Comparison of ENCODE assay signal across 24 cellular contexts in genomic region chr22:49257551-49257951, GRCh38.
DNase-seq lines count a peak whose midpoint lies in the region; ATAC-seq, FAIRE-seq and TF ChIP-seq lines count a peak whose summit lies in the region.
"Had no signal": no experiment of that assay in that cellular context is flagged by ENCODE, and none has a peak within 500 bp of the region (broad histone marks: within the 10 kb centered on the region; RNA-seq: fewer than 3 reads in every experiment).

No MANE protein-coding gene starts in this region.

- H3K4me3 Mint-ChIP-seq in chondrocyte (ENCODE audit: unreplicated experiment) = no peak overlapping the region
- H3K4me3 Mint-ChIP-seq: CD8-positive, alpha-beta memory T cell; GM23338 had no signal

- H2BK5ac ChIP-seq in mesenchymal stem cell (ENCODE audit: low read depth, low read length, poor library complexity, severe bottlenecking) = no peak overlapping the region

- H2BK120ac ChIP-seq in mesenchymal stem cell (ENCODE audit: low read depth, low read length) = no peak overlapping the region

- H3K23ac ChIP-seq in mesenchymal stem cell (ENCODE audit: low read length in 2 of 2) = no peak overlapping the region

- H3K36me3 Mint-ChIP-seq in chondrocyte (ENCODE audit: low read depth) = no peaks in the 10 kb centered on the region
- H3K36me3 Mint-ChIP-seq: CD8-positive, alpha-beta memory T cell had no signal

- H3K9me3 Mint-ChIP-seq in chondrocyte (ENCODE audit: low read depth) = peaks cover 11% of the 10 kb centered on the region
- H3K9me3 Mint-ChIP-seq: CD8-positive, alpha-beta memory T cell had no signal

- no peak overlapping the region for H3K4ac ChIP-seq in mesenchymal stem cell (ENCODE audit: low read depth in 1 of 2, low read length in 2 of 2)

- H3K27ac Mint-ChIP-seq in chondrocyte (ENCODE audit: unreplicated experiment) = no peak overlapping the region
- H3K27ac Mint-ChIP-seq: CD8-positive, alpha-beta memory T cell; GM23338 had no signal

- H3K4me2 ChIP-seq in mesenchymal stem cell (ENCODE audit: low read length, poor library complexity, severe bottlenecking) = no peak overlapping the region
- H3K4me2 ChIP-seq: GM23338, PC-9 had no signal

- DNase-seq in activated effector memory CD4-positive, alpha-beta T cell treated with anti-CD3 and anti-CD28 coated beads, Interleukin-2, amount 50 U/mL, for 16 hours = peak; percentile 54
- DNase-seq in activated effector memory CD4-positive, alpha-beta T cell treated with Interleukin-2 at 50 U/mL for 16 hours = no peak
- DNase-seq in chondrocyte (ENCODE audit: low spot score) (peak; percentile 72), mesenchymal stem cell (no peak), stomach (peak; percentile 20), kidney (no peak), globus pallidus (ENCODE audit: low spot score) (no peak)
- DNase-seq: Calu3; CD8-positive, alpha-beta memory T cell; DMS153; MM.1S; NCI-H1105; NCI-H2029 treated with DMSO at 0.1 percent for 48 hours; NCI-H226; NCI-H510A treated with DMSO at 0.1 percent for 48 hours; NCI-H748 treated with DMSO at 0.1 percent for 48 hours; PC-9; RPMI8226; SHP77 treated with DMSO at 0.1 percent for 48 hours had no signal

- 79% methylated on average over 12 of the region's 12 CpGs for WGBS in mesenchymal stem cell
- WGBS in stomach, 5 donors = 80 to 90% (median 87%) methylated on average over 10 to 12 of the region's 12 CpGs

- H3K27ac ChIP-seq in mesenchymal stem cell (ENCODE audit: low read length, poor library complexity, severe bottlenecking) (no peak overlapping the region), stomach (no peak overlapping the region), kidney (ENCODE audit: low read depth in 2 of 2, low read length in 2 of 2) (no peak overlapping the region)
- H3K27ac ChIP-seq: C4-2B, PC-9 had no signal

- FAIRE-seq in kidney (lab: Jason Lieb, UNC) = no peak
- FAIRE-seq: GM12891, K562 had no signal

- ATAC-seq in HG03378 (IDR thresholded peaks at IDR 0.05; ENCODE audit: unreplicated experiment) = no peak
- ATAC-seq: GM23338, K562 had no signal

- TF ChIP-seq CTCF in chondrocyte (IDR thresholded peaks at IDR 0.05) = no peak
- TF ChIP-seq CTCF in stomach (IDR thresholded peaks at IDR 0.05) = no peak
- TF ChIP-seq CTCF in kidney (IDR thresholded peaks at IDR 0.05; ENCODE audit: borderline replicate concordance, extremely low read depth, insufficient read depth) = no peak

- no peak overlapping the region for H2BK12ac ChIP-seq in mesenchymal stem cell (ENCODE audit: low read length in 2 of 2)

- no peak overlapping the region for H2AFZ ChIP-seq in mesenchymal stem cell (ENCODE audit: low read depth, low read length)
- H2AFZ ChIP-seq: GM23338, PC-9 had no signal

- H3K9me3 ChIP-seq in mesenchymal stem cell (ENCODE audit: control insufficient read depth, low read length) (no peaks in the 10 kb centered on the region), stomach (peaks cover 0 to 5% (median 0%) of the 10 kb centered on the region in 4 donors), kidney (ENCODE audit: control insufficient read depth in 1 of 2, low read length in 2 of 2) (no peaks in the 10 kb centered on the region)

- no peak overlapping the region for H3K14ac ChIP-seq in mesenchymal stem cell (ENCODE audit: low read length in 2 of 2)

- H3K27me3 Mint-ChIP-seq in chondrocyte (ENCODE audit: low read depth) = no peaks in the 10 kb centered on the region

- H3K36me3 ChIP-seq in mesenchymal stem cell (ENCODE audit: control insufficient read depth in 1 of 2, insufficient read depth in 2 of 2, low read depth in 1 of 2, low read length in 2 of 2) = no peaks in the 10 kb centered on the region
- no peaks in the 10 kb centered on the region for H3K36me3 ChIP-seq in stomach
- H3K36me3 ChIP-seq in kidney (ENCODE audit: control insufficient read depth in 1 of 2, insufficient read depth in 2 of 2, low read length in 2 of 2) = no peaks in the 10 kb centered on the region

- TF ChIP-seq POLR2A in stomach (IDR thresholded peaks at IDR 0.05) = no peak

- H4K91ac ChIP-seq in mesenchymal stem cell (ENCODE audit: low read length) = peak overlapping the region; percentile 35

- no peak for TF ChIP-seq EP300 in stomach (IDR thresholded peaks at IDR 0.05)

- H3K9ac ChIP-seq in mesenchymal stem cell (ENCODE audit: low read length) (no peak overlapping the region), kidney (ENCODE audit: low read length in 2 of 2) (no peak overlapping the region)

- H3K4me1 Mint-ChIP-seq in chondrocyte (ENCODE audit: low read depth) = no peaks in the 10 kb centered on the region
- H3K4me1 Mint-ChIP-seq: CD8-positive, alpha-beta memory T cell; GM23338 had no signal

- no peak overlapping the region for H4K8ac ChIP-seq in mesenchymal stem cell (ENCODE audit: low read length)

- H3K4me1 ChIP-seq in mesenchymal stem cell (ENCODE audit: control insufficient read depth, insufficient read depth, low read depth, low read length) = no peaks in the 10 kb centered on the region
- H3K4me1 ChIP-seq in stomach = no peaks in the 10 kb centered on the region
- H3K4me1 ChIP-seq in kidney (ENCODE audit: control insufficient read depth in 1 of 2, insufficient read depth in 1 of 2, low read depth in 1 of 2, low read length in 2 of 2) = no peaks in the 10 kb centered on the region

- intact Hi-C loops in stomach (cut with DNase I; ENCODE audit: low total_unique reads) (no loop called here), kidney (cut with DNase I) (no loop called here)

- H3K4me3 ChIP-seq in mesenchymal stem cell (ENCODE audit: insufficient read depth in 1 of 2, low read depth in 1 of 2, low read length in 2 of 2) (no peak overlapping the region), stomach (no peak overlapping the region), kidney (ENCODE audit: low read length in 2 of 2) (no peak overlapping the region)
- H3K4me3 ChIP-seq: GM23338, K562, PC-9 had no signal

- H3K79me1 ChIP-seq in mesenchymal stem cell (replicated peaks; ENCODE audit: low read length, poor library complexity, severe bottlenecking) = no peaks in the 10 kb centered on the region

- H2AK5ac ChIP-seq in mesenchymal stem cell (ENCODE audit: low read length, severe bottlenecking) = no peak overlapping the region

- no peak overlapping the region for H2BK15ac ChIP-seq in mesenchymal stem cell (ENCODE audit: low read depth, poor library complexity, severe bottlenecking)

- H3K18ac ChIP-seq in mesenchymal stem cell (ENCODE audit: low read depth in 1 of 2, low read length in 2 of 2) = no peak overlapping the region

- no peaks in the 10 kb centered on the region for H3K27me3 ChIP-seq in mesenchymal stem cell (ENCODE audit: control insufficient read depth in 1 of 2, insufficient read depth in 1 of 2, low read length in 2 of 2)
- H3K27me3 ChIP-seq in stomach = peaks cover 0 to 45% (median 3%) of the 10 kb centered on the region in 3 donors

Comparison
In these comparisons a context has a peak if more than half of its experiments do, and no peak if none do; other contexts are left out.
1. DNase-seq: peak in activated effector memory CD4-positive, alpha-beta T cell treated with anti-CD3 and anti-CD28 coated beads, Interleukin-2, amount 50 U/mL, for 16 hours (single experiment), chondrocyte (single experiment) and stomach (single experiment); none in activated effector memory CD4-positive, alpha-beta T cell treated with Interleukin-2 at 50 U/mL for 16 hours (single experiment), mesenchymal stem cell (single experiment), kidney (single experiment) and globus pallidus (single experiment).